ENCODE assay signal across 1 cellular context in the genomic region with DNA sequence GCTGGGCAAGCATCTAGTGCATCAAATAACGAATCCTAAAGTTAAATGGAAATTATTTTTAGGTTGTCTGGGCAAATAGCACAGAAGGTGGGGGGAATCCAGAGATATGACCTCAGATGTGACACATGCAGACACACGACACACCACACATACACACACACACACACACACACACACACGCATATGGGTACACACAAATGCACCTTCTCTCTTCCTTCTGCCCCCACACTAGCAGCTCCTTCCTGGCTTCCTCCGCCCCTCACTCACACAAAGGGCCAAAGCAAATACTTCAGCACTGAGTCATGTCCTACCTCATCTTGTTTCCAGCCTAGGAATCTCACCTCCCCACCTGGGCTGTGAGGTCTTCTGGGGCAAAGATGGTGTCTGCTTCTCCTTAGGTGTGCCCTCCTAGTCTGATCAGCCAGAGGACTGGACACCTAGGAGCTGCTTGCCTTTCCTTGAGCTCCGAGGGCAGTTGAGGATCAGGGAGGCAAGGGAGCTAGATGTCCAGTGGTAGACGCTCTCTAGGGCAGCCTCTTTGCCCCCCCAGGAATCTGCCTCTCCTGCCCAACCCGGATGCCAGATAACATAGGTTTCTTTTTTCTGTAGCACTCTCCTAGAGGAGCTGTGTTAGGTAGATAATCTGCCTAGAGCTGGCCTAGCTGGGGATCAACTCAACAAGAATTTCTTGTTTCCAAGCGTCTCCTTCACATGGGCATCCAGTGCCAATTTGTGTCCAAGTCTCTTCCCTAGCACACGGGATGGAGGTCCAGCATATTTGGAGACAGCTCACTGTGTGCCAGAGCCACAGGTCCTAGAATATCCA.
TF ChIP-seq lines count a peak whose summit lies in the region.

No MANE protein-coding gene starts in this region.

TF ChIP-seq in HEK293, 187 proteins besides CTCF, POLR2A, EP300 and RAD21 (continued from another document and continues in another):
- TF ChIP-seq, protein P1, sequence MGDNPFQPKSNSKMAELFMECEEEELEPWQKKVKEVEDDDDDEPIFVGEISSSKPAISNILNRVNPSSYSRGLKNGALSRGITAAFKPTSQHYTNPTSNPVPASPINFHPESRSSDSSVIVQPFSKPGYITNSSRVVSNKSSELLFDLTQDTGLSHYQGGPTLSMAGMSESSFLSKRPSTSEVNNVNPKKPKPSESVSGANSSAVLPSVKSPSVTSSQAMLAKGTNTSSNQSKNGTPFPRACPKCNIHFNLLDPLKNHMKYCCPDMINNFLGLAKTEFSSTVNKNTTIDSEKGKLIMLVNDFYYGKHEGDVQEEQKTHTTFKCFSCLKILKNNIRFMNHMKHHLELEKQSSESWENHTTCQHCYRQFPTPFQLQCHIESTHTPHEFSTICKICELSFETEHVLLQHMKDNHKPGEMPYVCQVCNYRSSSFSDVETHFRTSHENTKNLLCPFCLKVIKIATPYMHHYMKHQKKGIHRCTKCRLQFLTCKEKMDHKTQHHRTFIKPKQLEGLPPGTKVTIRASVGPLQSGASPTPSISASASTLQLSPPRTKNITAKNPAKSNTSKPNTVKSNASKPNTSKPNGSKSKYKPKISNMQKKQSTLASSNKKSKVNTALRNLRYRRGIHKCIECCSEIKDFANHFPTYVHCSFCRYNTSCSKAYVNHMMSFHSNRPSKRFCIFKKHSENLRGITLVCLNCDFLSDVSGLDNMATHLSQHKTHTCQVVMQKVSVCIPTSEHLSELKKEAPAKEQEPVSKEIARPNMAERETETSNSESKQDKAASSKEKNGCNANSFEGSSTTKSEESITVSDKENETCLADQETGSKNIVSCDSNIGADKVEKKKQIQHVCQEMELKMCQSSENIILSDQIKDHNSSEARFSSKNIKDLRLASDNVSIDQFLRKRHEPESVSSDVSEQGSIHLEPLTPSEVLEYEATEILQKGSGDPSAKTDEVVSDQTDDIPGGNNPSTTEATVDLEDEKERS (tag by site-specific recombination; IDR thresholded peaks at IDR 0.05), result no peak; the same call in 1 of the 2 replicates
- TF ChIP-seq, protein P2, sequence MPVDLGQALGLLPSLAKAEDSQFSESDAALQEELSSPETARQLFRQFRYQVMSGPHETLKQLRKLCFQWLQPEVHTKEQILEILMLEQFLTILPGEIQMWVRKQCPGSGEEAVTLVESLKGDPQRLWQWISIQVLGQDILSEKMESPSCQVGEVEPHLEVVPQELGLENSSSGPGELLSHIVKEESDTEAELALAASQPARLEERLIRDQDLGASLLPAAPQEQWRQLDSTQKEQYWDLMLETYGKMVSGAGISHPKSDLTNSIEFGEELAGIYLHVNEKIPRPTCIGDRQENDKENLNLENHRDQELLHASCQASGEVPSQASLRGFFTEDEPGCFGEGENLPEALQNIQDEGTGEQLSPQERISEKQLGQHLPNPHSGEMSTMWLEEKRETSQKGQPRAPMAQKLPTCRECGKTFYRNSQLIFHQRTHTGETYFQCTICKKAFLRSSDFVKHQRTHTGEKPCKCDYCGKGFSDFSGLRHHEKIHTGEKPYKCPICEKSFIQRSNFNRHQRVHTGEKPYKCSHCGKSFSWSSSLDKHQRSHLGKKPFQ (tag by site-specific recombination; IDR thresholded peaks at IDR 0.05), result no peak
- no peak for TF ChIP-seq GFI1B (tag by site-specific recombination; IDR thresholded peaks at IDR 0.05)
- no peak for TF ChIP-seq ZBTB1 (tag by site-specific recombination; IDR thresholded peaks at IDR 0.05)
- no peak for TF ChIP-seq ZNF76 (tag by site-specific recombination; IDR thresholded peaks at IDR 0.05; ENCODE audit: borderline replicate concordance, low read depth)
- no peak for TF ChIP-seq ZNF292 (tag by site-specific recombination; IDR thresholded peaks at IDR 0.05; ENCODE audit: borderline replicate concordance, low read depth)
- no peak for TF ChIP-seq ZNF521 (tag by site-specific recombination; IDR thresholded peaks at IDR 0.05)
- TF ChIP-seq PRDM1 (tag by site-specific recombination; IDR thresholded peaks at IDR 0.05), result peak; percentile 51; the same call in 1 of the 2 replicates
- TF ChIP-seq, protein P3, sequence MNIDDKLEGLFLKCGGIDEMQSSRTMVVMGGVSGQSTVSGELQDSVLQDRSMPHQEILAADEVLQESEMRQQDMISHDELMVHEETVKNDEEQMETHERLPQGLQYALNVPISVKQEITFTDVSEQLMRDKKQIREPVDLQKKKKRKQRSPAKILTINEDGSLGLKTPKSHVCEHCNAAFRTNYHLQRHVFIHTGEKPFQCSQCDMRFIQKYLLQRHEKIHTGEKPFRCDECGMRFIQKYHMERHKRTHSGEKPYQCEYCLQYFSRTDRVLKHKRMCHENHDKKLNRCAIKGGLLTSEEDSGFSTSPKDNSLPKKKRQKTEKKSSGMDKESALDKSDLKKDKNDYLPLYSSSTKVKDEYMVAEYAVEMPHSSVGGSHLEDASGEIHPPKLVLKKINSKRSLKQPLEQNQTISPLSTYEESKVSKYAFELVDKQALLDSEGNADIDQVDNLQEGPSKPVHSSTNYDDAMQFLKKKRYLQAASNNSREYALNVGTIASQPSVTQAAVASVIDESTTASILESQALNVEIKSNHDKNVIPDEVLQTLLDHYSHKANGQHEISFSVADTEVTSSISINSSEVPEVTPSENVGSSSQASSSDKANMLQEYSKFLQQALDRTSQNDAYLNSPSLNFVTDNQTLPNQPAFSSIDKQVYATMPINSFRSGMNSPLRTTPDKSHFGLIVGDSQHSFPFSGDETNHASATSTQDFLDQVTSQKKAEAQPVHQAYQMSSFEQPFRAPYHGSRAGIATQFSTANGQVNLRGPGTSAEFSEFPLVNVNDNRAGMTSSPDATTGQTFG (tag by site-specific recombination; IDR thresholded peaks at IDR 0.05; ENCODE audit: borderline replicate concordance), result peak; percentile 94
- TF ChIP-seq ZNF280C (tag by site-specific recombination; IDR thresholded peaks at IDR 0.05), result no peak
- no peak for TF ChIP-seq HOXA7 (CRISPR knock-in tag; IDR thresholded peaks at IDR 0.05; ENCODE audit: borderline replicate concordance)
- no peak for TF ChIP-seq ZNF211 (tag by site-specific recombination; IDR thresholded peaks at IDR 0.05; ENCODE audit: low read depth)
- TF ChIP-seq INSM2 (tag by site-specific recombination; IDR thresholded peaks at IDR 0.05), result 0 out of 2 replicates have a peak, but pooled peaks have one; percentile 26
- no peak for TF ChIP-seq SETDB1 (IDR thresholded peaks at IDR 0.05; ENCODE audit: insufficient read length, low read length)
- TF ChIP-seq ZNF324 (tag by site-specific recombination; IDR thresholded peaks at IDR 0.05), result no peak
- peak; percentile 32; the same call in 1 of the 2 replicates for TF ChIP-seq SP3 (tag by site-specific recombination; IDR thresholded peaks at IDR 0.05)
- no peak for TF ChIP-seq AEBP2 (tag by site-specific recombination; IDR thresholded peaks at IDR 0.05; ENCODE audit: borderline replicate concordance)
- TF ChIP-seq ZNF169 (tag by site-specific recombination; IDR thresholded peaks at IDR 0.05), result no peak
- TF ChIP-seq ZNF510 (tag by site-specific recombination; IDR thresholded peaks at IDR 0.05; ENCODE audit: insufficient replicate concordance), result no peak
- TF ChIP-seq ZNF768 (tag by site-specific recombination; IDR thresholded peaks at IDR 0.05), result no peak
- no peak for TF ChIP-seq ZNF274 (IDR thresholded peaks at IDR 0.05; ENCODE audit: low read length)
- no peak for TF ChIP-seq ZNF274 (tag by site-specific recombination; IDR thresholded peaks at IDR 0.05; ENCODE audit: borderline replicate concordance)
- TF ChIP-seq ZNF629 (tag by site-specific recombination; IDR thresholded peaks at IDR 0.05), result peak; percentile 90
- TF ChIP-seq ZNF677 (tag by site-specific recombination; IDR thresholded peaks at IDR 0.05), result no peak
- no peak for TF ChIP-seq ZNF121 (tag by site-specific recombination; IDR thresholded peaks at IDR 0.05)
- no peak for TF ChIP-seq ZNF777 (tag by site-specific recombination; IDR thresholded peaks at IDR 0.05; ENCODE audit: borderline replicate concordance)
- TF ChIP-seq ZNF202 (tag by site-specific recombination; IDR thresholded peaks at IDR 0.05; ENCODE audit: borderline replicate concordance), result no peak
- no peak for TF ChIP-seq ZNF792 (tag by site-specific recombination; IDR thresholded peaks at IDR 0.05)
- TF ChIP-seq SP7 (tag by site-specific recombination; IDR thresholded peaks at IDR 0.05), result peak; percentile 79
- TF ChIP-seq, protein P4, sequence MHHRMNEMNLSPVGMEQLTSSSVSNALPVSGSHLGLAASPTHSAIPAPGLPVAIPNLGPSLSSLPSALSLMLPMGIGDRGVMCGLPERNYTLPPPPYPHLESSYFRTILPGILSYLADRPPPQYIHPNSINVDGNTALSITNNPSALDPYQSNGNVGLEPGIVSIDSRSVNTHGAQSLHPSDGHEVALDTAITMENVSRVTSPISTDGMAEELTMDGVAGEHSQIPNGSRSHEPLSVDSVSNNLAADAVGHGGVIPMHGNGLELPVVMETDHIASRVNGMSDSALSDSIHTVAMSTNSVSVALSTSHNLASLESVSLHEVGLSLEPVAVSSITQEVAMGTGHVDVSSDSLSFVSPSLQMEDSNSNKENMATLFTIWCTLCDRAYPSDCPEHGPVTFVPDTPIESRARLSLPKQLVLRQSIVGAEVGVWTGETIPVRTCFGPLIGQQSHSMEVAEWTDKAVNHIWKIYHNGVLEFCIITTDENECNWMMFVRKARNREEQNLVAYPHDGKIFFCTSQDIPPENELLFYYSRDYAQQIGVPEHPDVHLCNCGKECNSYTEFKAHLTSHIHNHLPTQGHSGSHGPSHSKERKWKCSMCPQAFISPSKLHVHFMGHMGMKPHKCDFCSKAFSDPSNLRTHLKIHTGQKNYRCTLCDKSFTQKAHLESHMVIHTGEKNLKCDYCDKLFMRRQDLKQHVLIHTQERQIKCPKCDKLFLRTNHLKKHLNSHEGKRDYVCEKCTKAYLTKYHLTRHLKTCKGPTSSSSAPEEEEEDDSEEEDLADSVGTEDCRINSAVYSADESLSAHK (tag by site-specific recombination; IDR thresholded peaks at IDR 0.05), result no peak
- TF ChIP-seq ZBTB48 (tag by site-specific recombination; IDR thresholded peaks at IDR 0.05), result no peak
- TF ChIP-seq PBX3 (CRISPR knock-in tag; IDR thresholded peaks at IDR 0.05), result no peak
- TF ChIP-seq ZNF394 (tag by site-specific recombination; IDR thresholded peaks at IDR 0.05; ENCODE audit: borderline replicate concordance), result no peak
- no peak for TF ChIP-seq ZNF560 (tag by site-specific recombination; IDR thresholded peaks at IDR 0.05; ENCODE audit: borderline replicate concordance)
- TF ChIP-seq SALL2 (tag by site-specific recombination; IDR thresholded peaks at IDR 0.05; ENCODE audit: borderline replicate concordance), result peak; percentile 79; the same call in 1 of the 2 replicates
- no peak for TF ChIP-seq ZNF585B (tag by site-specific recombination; IDR thresholded peaks at IDR 0.05)
- no peak for TF ChIP-seq ZNF2 (tag by site-specific recombination; IDR thresholded peaks at IDR 0.05)
- no peak for TF ChIP-seq ZSCAN23 (tag by site-specific recombination; IDR thresholded peaks at IDR 0.05)
- TF ChIP-seq ZNF223 (tag by site-specific recombination; IDR thresholded peaks at IDR 0.05), result no peak
- TF ChIP-seq ZBTB7A (tag by site-specific recombination; IDR thresholded peaks at IDR 0.05; ENCODE audit: low read depth), result no peak
- TF ChIP-seq ZNF596 (tag by site-specific recombination; IDR thresholded peaks at IDR 0.05), result no peak
- TF ChIP-seq ZNF423 (tag by site-specific recombination; IDR thresholded peaks at IDR 0.05), result no peak
- TF ChIP-seq MZF1 (tag by site-specific recombination; IDR thresholded peaks at IDR 0.05; ENCODE audit: borderline replicate concordance), result no peak
- 0 out of 2 replicates have a peak, but pooled peaks have one; percentile 51 for TF ChIP-seq ZFP37 (tag by site-specific recombination; IDR thresholded peaks at IDR 0.05)
- TF ChIP-seq KLF7 (tag by site-specific recombination; IDR thresholded peaks at IDR 0.05; ENCODE audit: borderline replicate concordance), result no peak
